Comparison of ENCODE assay signal across 18 cellular contexts in the genomic region with DNA sequence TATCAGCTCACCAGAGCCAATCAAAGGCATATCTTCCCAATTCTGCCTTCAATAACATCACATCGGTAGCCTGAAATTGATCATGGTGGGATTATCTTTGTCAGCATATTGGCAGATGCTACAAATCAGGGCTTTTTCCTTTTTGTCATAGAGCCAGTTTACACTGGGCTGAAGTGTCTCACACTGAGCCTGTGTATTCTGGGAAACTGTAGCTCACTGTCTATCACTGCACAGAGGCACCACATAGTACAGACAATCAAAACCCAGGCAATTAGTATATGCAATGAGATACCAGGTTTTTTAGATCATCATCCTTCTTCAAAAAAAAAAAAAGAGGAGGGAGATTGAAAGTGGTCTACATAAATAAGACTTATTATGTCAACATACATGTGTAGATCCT. TPM values are rescaled to one million over a fixed set of nuclear protein-coding genes. Genes with fewer than 3 reads are reported as not detected.
DNase-seq lines count a peak whose midpoint lies in the region; TF ChIP-seq lines count a peak whose summit lies in the region.
"Had no signal": no experiment of that assay in that cellular context is flagged by ENCODE, and none has a peak within 500 bp of the region (broad histone marks: within the 10 kb centered on the region; RNA-seq: fewer than 3 reads in every experiment).

No MANE protein-coding gene starts in this region.

- H3K4me3 ChIP-seq in stomach smooth muscle (ENCODE audit: low read length in 2 of 2) = no peak overlapping the region
- H3K4me3 ChIP-seq: Peyer's patch had no signal

- peaks cover 77% of the 10 kb centered on the region for H3K4me1 Mint-ChIP-seq in activated CD4-positive, alpha-beta memory T cell treated with anti-CD3 and anti-CD28 coated beads, Interleukin-2, amount 10 ng/mL, durations not matched to agents 7 days and 5 days
- H3K4me1 Mint-ChIP-seq in activated CD4-positive, alpha-beta memory T cell treated with anti-CD3 and anti-CD28 coated beads for 36 hours (ENCODE audit: low read depth) = peaks cover 45% of the 10 kb centered on the region
- peaks cover 36% of the 10 kb centered on the region for H3K4me1 Mint-ChIP-seq in endothelial cell (ENCODE audit: unreplicated experiment)
- peaks cover 34% of the 10 kb centered on the region for H3K4me1 Mint-ChIP-seq in nephron

- H3K27me3 Mint-ChIP-seq in activated CD4-positive, alpha-beta memory T cell treated with anti-CD3 and anti-CD28 coated beads, Interleukin-2, amount 10 ng/mL, durations not matched to agents 7 days and 5 days = no peaks in the 10 kb centered on the region
- H3K27me3 Mint-ChIP-seq in activated CD4-positive, alpha-beta memory T cell treated with anti-CD3 and anti-CD28 coated beads for 36 hours = no peaks in the 10 kb centered on the region
- H3K27me3 Mint-ChIP-seq in endothelial cell (ENCODE audit: unreplicated experiment) = peaks cover 3% of the 10 kb centered on the region
- H3K27me3 Mint-ChIP-seq in nephron (ENCODE audit: low read depth) = peaks cover 7% of the 10 kb centered on the region

- H3K27ac ChIP-seq in stomach smooth muscle (ENCODE audit: low read length) = peak overlapping the region; percentile 69
- H3K27ac ChIP-seq: KMS-11 had no signal

- DNase-seq in activated CD4-positive, alpha-beta memory T cell treated with anti-CD3 and anti-CD28 coated beads, Interleukin-2, amount 10 ng/mL, durations not matched to agents 7 days and 5 days = no peak
- DNase-seq in activated CD4-positive, alpha-beta memory T cell treated with anti-CD3 and anti-CD28 coated beads for 36 hours = no peak
- no peak for DNase-seq in endothelial cell (ENCODE audit: low spot score)
- DNase-seq in ACHN = no peak
- DNase-seq in GM19238 (ENCODE audit: insufficient read length, low spot score) = no peak
- no peak for DNase-seq in DMS53 treated with DMSO at 0.1 percent for 48 hours (lab: John Stamatoyannopoulos, UW; ENCODE audit: unreplicated experiment)
- DNase-seq: DMS153, EL, NCI-H1048, NCI-H146, NCI-H2081, NCI-H510A treated with DMSO at 0.1 percent for 48 hours, SHP77 had no signal

- H3K9ac ChIP-seq in stomach smooth muscle (ENCODE audit: low read length in 2 of 2) = no peak overlapping the region
- H3K9ac ChIP-seq: KMS-11 had no signal

- no peaks in the 10 kb centered on the region for H3K9me3 Mint-ChIP-seq in activated CD4-positive, alpha-beta memory T cell treated with anti-CD3 and anti-CD28 coated beads, Interleukin-2, amount 10 ng/mL, durations not matched to agents 7 days and 5 days
- no peaks in the 10 kb centered on the region for H3K9me3 Mint-ChIP-seq in activated CD4-positive, alpha-beta memory T cell treated with anti-CD3 and anti-CD28 coated beads for 36 hours
- H3K9me3 Mint-ChIP-seq in endothelial cell (ENCODE audit: unreplicated experiment) (no peaks in the 10 kb centered on the region), nephron (no peaks in the 10 kb centered on the region)

- no peak overlapping the region for H3K4me3 Mint-ChIP-seq in activated CD4-positive, alpha-beta memory T cell treated with anti-CD3 and anti-CD28 coated beads, Interleukin-2, amount 10 ng/mL, durations not matched to agents 7 days and 5 days
- no peak overlapping the region for H3K4me3 Mint-ChIP-seq in activated CD4-positive, alpha-beta memory T cell treated with anti-CD3 and anti-CD28 coated beads for 36 hours
- H3K4me3 Mint-ChIP-seq in endothelial cell (ENCODE audit: unreplicated experiment) (no peak overlapping the region), nephron (no peak overlapping the region)

- no peaks in the 10 kb centered on the region for H3K9me3 ChIP-seq in stomach smooth muscle (ENCODE audit: control insufficient read depth in 2 of 2, low read length in 2 of 2)
- H3K9me3 ChIP-seq: Caco-2, Peyer's patch had no signal

- peaks cover 90% of the 10 kb centered on the region for H3K36me3 Mint-ChIP-seq in activated CD4-positive, alpha-beta memory T cell treated with anti-CD3 and anti-CD28 coated beads, Interleukin-2, amount 10 ng/mL, durations not matched to agents 7 days and 5 days (ENCODE audit: low read depth)
- H3K36me3 Mint-ChIP-seq in activated CD4-positive, alpha-beta memory T cell treated with anti-CD3 and anti-CD28 coated beads for 36 hours = peaks cover 61% of the 10 kb centered on the region
- H3K36me3 Mint-ChIP-seq in endothelial cell (ENCODE audit: low read depth, unreplicated experiment) = peaks cover 55% of the 10 kb centered on the region
- peaks cover 25% of the 10 kb centered on the region for H3K36me3 Mint-ChIP-seq in nephron (ENCODE audit: low read depth)

- peak overlapping the region; percentile 64 for H3K27ac Mint-ChIP-seq in activated CD4-positive, alpha-beta memory T cell treated with anti-CD3 and anti-CD28 coated beads, Interleukin-2, amount 10 ng/mL, durations not matched to agents 7 days and 5 days
- H3K27ac Mint-ChIP-seq in activated CD4-positive, alpha-beta memory T cell treated with anti-CD3 and anti-CD28 coated beads for 36 hours = no peak overlapping the region
- H3K27ac Mint-ChIP-seq in endothelial cell (ENCODE audit: unreplicated experiment) (peak overlapping the region; percentile 48), nephron (peak overlapping the region; percentile 86 to 90 (median 87))

- POLR2A ChIA-PET in activated CD4-positive, alpha-beta memory T cell treated with anti-CD3 and anti-CD28 coated beads, Interleukin-2, amount 10 ng/mL, durations not matched to agents 7 days and 5 days (lab: Charles Lee) = interaction anchor here (1.0 to 1.7 kb wide), 4 partner anchors 10 to 13 kb away, joined by 3 to 9 read pairs (median 4); no protein-coding TSS in a partner anchor
- POLR2A ChIA-PET in activated CD4-positive, alpha-beta memory T cell treated with anti-CD3 and anti-CD28 coated beads for 36 hours (lab: Charles Lee) = interaction anchor here (0.9 kb wide), 1 partner anchor 11 kb away, joined by 3 read pairs; no protein-coding TSS in a partner anchor

- H3K36me3 ChIP-seq in stomach smooth muscle (ENCODE audit: control insufficient read depth in 2 of 2, insufficient read depth in 2 of 2, low read length in 2 of 2) = peaks cover 20 to 36% of the 10 kb centered on the region in 2 donors
- H3K36me3 ChIP-seq: Peyer's patch had no signal

- in situ Hi-C loops in ACHN (cut with HindIII; ENCODE audit: low pct_ligation_motif_present, low pct_unique_long_range_greater_than_20kb, low sequenced_read_pairs) = no loop called here

- H3K27me3 ChIP-seq in stomach smooth muscle (ENCODE audit: control insufficient read depth in 1 of 2, insufficient read depth in 2 of 2, low read length in 2 of 2) = no peaks in the 10 kb centered on the region
- H3K27me3 ChIP-seq: Peyer's patch had no signal

- intact Hi-C loops in activated CD4-positive, alpha-beta memory T cell treated with anti-CD3 and anti-CD28 coated beads for 36 hours (cut with micrococcal nuclease) = no loop called here

- TF ChIP-seq CTCF in endothelial cell (IDR thresholded peaks at IDR 0.05; ENCODE audit: unreplicated experiment) = no peak
- TF ChIP-seq CTCF in nephron (IDR thresholded peaks at IDR 0.05; ENCODE audit: unreplicated experiment in 3 of 3) = no peak

- H3K4me1 ChIP-seq in stomach smooth muscle (ENCODE audit: control insufficient read depth, insufficient read depth, low read length) = peaks cover 48% of the 10 kb centered on the region
- H3K4me1 ChIP-seq: Caco-2, Peyer's patch had no signal

- CTCF ChIA-PET in activated CD4-positive, alpha-beta memory T cell treated with anti-CD3 and anti-CD28 coated beads, Interleukin-2, amount 10 ng/mL, durations not matched to agents 7 days and 5 days (lab: Charles Lee) = interaction anchor here (1.4 kb wide), 1 partner anchor 189 kb away, joined by 4 read pairs; no protein-coding TSS in a partner anchor
- CTCF ChIA-PET in activated CD4-positive, alpha-beta memory T cell treated with anti-CD3 and anti-CD28 coated beads for 36 hours (lab: Charles Lee) = no interaction called here

RNA-seq across cellular contexts. Expression of a gene that starts 46.6 kb away (rescaled TPM):
- 100 to 1,000 TPM; 309 to 313 TPM for total RNA-seq in activated CD4-positive, alpha-beta memory T cell treated with anti-CD3 and anti-CD28 coated beads, Interleukin-2, amount 10 ng/mL, durations not matched to agents 7 days and 5 days
- total RNA-seq in activated CD4-positive, alpha-beta memory T cell treated with anti-CD3 and anti-CD28 coated beads for 36 hours = 100 to 1,000 TPM; 107 to 111 TPM
- 176 TPM for total RNA-seq in endothelial cell (ENCODE audit: unreplicated experiment)
